Comparison of ENCODE assay signal across 26 cellular contexts in the genomic region with DNA sequence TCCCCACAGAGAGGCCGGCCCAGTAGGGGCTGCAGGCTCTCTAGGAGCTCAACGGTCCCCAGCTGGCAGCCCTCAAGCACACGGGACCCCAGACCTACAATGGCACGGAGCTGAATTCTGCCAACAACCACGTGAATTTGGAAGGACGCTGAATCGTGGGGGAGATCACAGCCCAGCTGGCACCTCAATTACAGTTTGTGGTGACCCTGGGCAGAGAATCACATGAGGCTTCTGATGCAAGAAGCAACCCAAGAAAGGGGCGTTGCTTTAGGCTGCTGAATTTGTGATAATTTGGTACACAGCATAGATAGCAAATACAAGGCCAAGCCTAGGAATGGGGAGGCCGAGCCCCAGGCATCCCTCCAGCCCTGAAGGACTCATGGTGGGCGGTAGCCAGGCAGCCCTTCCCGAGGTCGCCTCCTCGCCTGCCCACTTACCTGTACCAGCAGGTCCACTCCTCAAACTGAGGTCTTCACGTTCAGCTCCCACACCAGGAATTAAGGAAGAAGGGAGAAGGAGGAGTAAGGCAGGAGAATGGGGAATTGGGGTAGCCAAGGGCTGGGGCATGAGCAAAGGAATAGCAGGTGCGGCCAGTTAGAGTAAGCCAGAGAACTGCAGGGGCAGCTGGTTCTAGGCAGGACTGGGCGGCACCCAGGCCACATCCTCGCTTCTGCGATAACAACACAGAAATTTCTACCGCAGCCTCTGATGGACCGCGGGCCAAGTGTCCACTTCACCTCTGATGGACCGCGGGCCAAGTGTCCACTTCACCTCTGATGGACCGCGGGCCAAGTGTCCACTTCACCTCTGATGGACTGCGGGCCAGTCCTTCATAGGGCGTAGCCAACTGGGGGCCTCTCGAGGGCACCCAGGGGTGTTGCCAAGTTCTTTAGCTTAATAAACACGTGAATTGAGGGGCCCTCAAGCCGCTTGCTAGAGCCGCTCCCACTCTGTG. TPM values are rescaled to one million over a fixed set of nuclear protein-coding genes. Genes with fewer than 3 reads are reported as not detected.
DNase-seq lines count a peak whose midpoint lies in the region; ATAC-seq, FAIRE-seq and TF ChIP-seq lines count a peak whose summit lies in the region.
"Had no signal": no experiment of that assay in that cellular context is flagged by ENCODE, and none has a peak within 500 bp of the region (broad histone marks: within the 10 kb centered on the region; RNA-seq: fewer than 3 reads in every experiment).

No MANE protein-coding gene starts in this region.

- DNase-seq in HL-60 (ENCODE audit: low read depth in 1 of 2, low spot score in 1 of 2), result peak in 1 of 2 experiments; percentile 76
- DNase-seq in T-helper 17 cell, result no peak
- DNase-seq in DMS153 treated with DMSO at 0.1 percent for 48 hours (lab: John Stamatoyannopoulos, UW; ENCODE audit: unreplicated experiment), result no peak
- DNase-seq in GM12891 (ENCODE audit: insufficient read length, low spot score), result no peak
- DNase-seq in NCI-H510A treated with DMSO at 0.1 percent for 48 hours (lab: John Stamatoyannopoulos, UW), result no peak
- DNase-seq: activated CD4-positive, alpha-beta T cell treated with anti-CD3 and anti-CD28 coated beads for 48 hours; dorsolateral prefrontal cortex; foreskin keratinocyte; islet precursor cell; naive thymus-derived CD4-positive, alpha-beta T cell; NCI-H1092; NCI-H1930; NCI-H2227 treated with DMSO at 0.1 percent for 48 hours; NCI-H774; T-cell; uterus had no signal

- H3K27me3 ChIP-seq in HL-60 (ENCODE audit: insufficient read depth, poor library complexity, severe bottlenecking) (no peaks in the 10 kb centered on the region), liver (ENCODE audit: control insufficient read depth in 4 of 4, insufficient read depth in 4 of 4, low read length in 3 of 4) (no peaks in the 10 kb centered on the region), subcutaneous abdominal adipose tissue (ENCODE audit: control insufficient read depth in 5 of 5, insufficient read depth in 4 of 5, low read length in 5 of 5) (peaks cover 0 to 4% (median 0%) of the 10 kb centered on the region in 5 donors)
- H3K27me3 ChIP-seq: ascending aorta, dorsolateral prefrontal cortex, uterus had no signal

- peaks cover 9% of the 10 kb centered on the region for H3K4me1 Mint-ChIP-seq in T-helper 17 cell
- H3K4me1 Mint-ChIP-seq: activated naive CD4-positive, alpha-beta T cell treated with anti-CD3 and anti-CD28 coated beads, Interleukin-2, amount 50 U/mL, for 24 hours had no signal

- TF ChIP-seq CTCF in HL-60 (IDR thresholded peaks at IDR 0.05; ENCODE audit: insufficient read depth, low read length), result no peak
- TF ChIP-seq CTCF in liver (IDR thresholded peaks at IDR 0.05; ENCODE audit: low read depth, low read length, missing input control), result no peak

- peak overlapping the region; percentile 3 for H3K27ac Mint-ChIP-seq in T-helper 17 cell
- H3K27ac Mint-ChIP-seq: activated naive CD4-positive, alpha-beta T cell treated with anti-CD3 and anti-CD28 coated beads, Interleukin-2, amount 50 U/mL, for 24 hours; activated T-helper 1 cell treated with anti-CD3 and anti-CD28 coated beads, Interleukin-12 subunit alpha, Interleukin-12 subunit beta, Interleukin-2, Interleukin-4 antibody, amounts not matched to agents 30 ng/mL and 10 ng/mL and 1 ng/mL, durations not matched to agents 14 hours and 24 hours and 36 hours; T-cell had no signal

- TF ChIP-seq POLR2A in GM12891 (IDR thresholded peaks at IDR 0.05; ENCODE audit: low read depth, low read length), result no peak

- no peaks in the 10 kb centered on the region for H3K9me3 ChIP-seq in T-helper 17 cell (ENCODE audit: control insufficient read depth, low read length, poor library complexity, severe bottlenecking)
- no peaks in the 10 kb centered on the region for H3K9me3 ChIP-seq in liver (ENCODE audit: control insufficient read depth in 4 of 4, low read length in 3 of 4)
- H3K9me3 ChIP-seq in subcutaneous abdominal adipose tissue (ENCODE audit: control insufficient read depth in 5 of 5, low read length in 5 of 5), result peaks cover 0 to 4% (median 0%) of the 10 kb centered on the region in 5 donors
- H3K9me3 ChIP-seq: ascending aorta, uterus had no signal

- peaks cover 0 to 4% (median 2%) of the 10 kb centered on the region in 4 donors for H3K36me3 ChIP-seq in liver (ENCODE audit: control insufficient read depth in 4 of 4, insufficient read depth in 3 of 4, low read depth in 1 of 4, low read length in 3 of 4)
- H3K36me3 ChIP-seq in subcutaneous abdominal adipose tissue (ENCODE audit: control insufficient read depth in 5 of 5, insufficient read depth in 5 of 5, low read length in 5 of 5), result peaks cover 0 to 5% (median 4%) of the 10 kb centered on the region in 5 donors
- H3K36me3 ChIP-seq: ascending aorta, uterus had no signal

- H3K4me3 ChIP-seq in HL-60 (replicated peaks; ENCODE audit: insufficient read depth, low read length) (no peak overlapping the region), liver (ENCODE audit: low read depth in 1 of 3, low read length in 3 of 3) (no peak overlapping the region), subcutaneous abdominal adipose tissue (ENCODE audit: low read depth in 1 of 5, low read length in 5 of 5) (no peak overlapping the region)
- H3K4me3 ChIP-seq: ascending aorta, dorsolateral prefrontal cortex, GM12878, uterus had no signal

- H3K4me1 ChIP-seq in liver (ENCODE audit: control insufficient read depth in 4 of 4, insufficient read depth in 4 of 4, low read length in 3 of 4) (peaks cover 13 to 28% (median 18%) of the 10 kb centered on the region in 4 donors), subcutaneous abdominal adipose tissue (ENCODE audit: control insufficient read depth in 5 of 5, insufficient read depth in 5 of 5, low read length in 5 of 5) (peaks cover 17 to 53% (median 32%) of the 10 kb centered on the region in 5 donors)
- H3K4me1 ChIP-seq: foreskin keratinocyte had no signal

- no peak overlapping the region for H3K9ac ChIP-seq in liver (ENCODE audit: low read depth in 1 of 2, low read length in 2 of 2)
- peak overlapping the region in 3 of 5 donors; percentile 62 to 68 (median 64) for H3K9ac ChIP-seq in subcutaneous abdominal adipose tissue (ENCODE audit: low read length in 5 of 5)
- H3K9ac ChIP-seq: KMS-11 had no signal

- H3K27me3 Mint-ChIP-seq in T-helper 17 cell, result peaks cover 4% of the 10 kb centered on the region
- H3K27me3 Mint-ChIP-seq: activated naive CD4-positive, alpha-beta T cell treated with anti-CD3 and anti-CD28 coated beads, Interleukin-2, amount 50 U/mL, for 24 hours; naive thymus-derived CD4-positive, alpha-beta T cell; T-cell had no signal

- FAIRE-seq in GM12891 (lab: Jason Lieb, UNC), result no peak
- FAIRE-seq: GM12878 had no signal

- no peak for ATAC-seq in T-helper 17 cell
- ATAC-seq: foreskin keratinocyte; GM12878; naive thymus-derived CD4-positive, alpha-beta T cell; T-cell had no signal

- WGBS in liver, result 67% methylated on average over 31 of the region's 31 CpGs

- H3K36me3 Mint-ChIP-seq in T-helper 17 cell (ENCODE audit: low read depth), result no peaks in the 10 kb centered on the region
- H3K36me3 Mint-ChIP-seq: naive thymus-derived CD4-positive, alpha-beta T cell had no signal

- no peak for TF ChIP-seq RAD21 in liver (IDR thresholded peaks at IDR 0.05)

- H3K27ac ChIP-seq in HL-60 (replicated peaks) (peak overlapping the region; percentile 56), liver (ENCODE audit: low read depth in 1 of 2, low read length in 2 of 2) (peak overlapping the region; percentile 69 to 72), subcutaneous abdominal adipose tissue (ENCODE audit: low read depth, low read length) (peak overlapping the region; percentile 97)
- H3K27ac ChIP-seq: dorsolateral prefrontal cortex, epithelial cell of prostate, foreskin keratinocyte, KMS-11, uterus had no signal

- no peak overlapping the region for H3K4me3 Mint-ChIP-seq in T-helper 17 cell
- H3K4me3 Mint-ChIP-seq: activated naive CD4-positive, alpha-beta T cell treated with anti-CD3 and anti-CD28 coated beads, Interleukin-2, amount 50 U/mL, for 24 hours; activated T-helper 1 cell treated with anti-CD3 and anti-CD28 coated beads, Interleukin-12 subunit alpha, Interleukin-12 subunit beta, Interleukin-2, Interleukin-4 antibody, amounts not matched to agents 30 ng/mL and 10 ng/mL and 1 ng/mL, durations not matched to agents 14 hours and 24 hours and 36 hours; CD4-positive, alpha-beta memory T cell; naive thymus-derived CD4-positive, alpha-beta T cell; T-cell had no signal

TF ChIP-seq in liver, 16 proteins besides CTCF, POLR2A, EP300 and RAD21:
- TF ChIP-seq HNF4A (conservative IDR thresholded peaks at IDR 0.05) (peak; percentile 48 to 64), FOXA1 (IDR thresholded peaks at IDR 0.05) (no peak)

TF ChIP-seq in GM12891, 5 proteins besides CTCF, POLR2A, EP300 and RAD21:
- no peak for TF ChIP-seq TAF1 (IDR thresholded peaks at IDR 0.05; ENCODE audit: low read depth, low read length)
- no peak for TF ChIP-seq POLR2AphosphoS5 (IDR thresholded peaks at IDR 0.05; ENCODE audit: low read depth, low read length)
- TF ChIP-seq POU2F2 (IDR thresholded peaks at IDR 0.05; ENCODE audit: low read depth, low read length), result no peak
- TF ChIP-seq SPI1 (IDR thresholded peaks at IDR 0.05; ENCODE audit: low read depth, low read length), result no peak
- TF ChIP-seq PAX5 (IDR thresholded peaks at IDR 0.05; ENCODE audit: insufficient read depth, low read length, severe bottlenecking), result no peak
TF ChIP-seq in GM12891: peak in this region for 0.

RNA-seq across cellular contexts. Expression of a gene that starts 23.4 kb away (rescaled TPM):
- total RNA-seq in T-helper 17 cell (not detected), liver (1 to 10 TPM; 1.0 to 1.2 TPM)
- polyA plus RNA-seq in liver, result 1 to 10 TPM in 1 of 2 donors, under 1 TPM in 1; 0.36 to 1.1 TPM
- 0.06 TPM for polyA plus RNA-seq in GM12891 (2012; ENCODE audit: low read depth, missing spikeins)
- total RNA-seq: activated T-helper 1 cell treated with anti-CD3 and anti-CD28 coated beads, Interleukin-12 subunit alpha, Interleukin-12 subunit beta, Interleukin-2, Interleukin-4 antibody, amounts not matched to agents 30 ng/mL and 10 ng/mL and 1 ng/mL, durations not matched to agents 14 hours and 24 hours and 36 hours; CD4-positive, alpha-beta memory T cell; foreskin keratinocyte; HT-29; naive thymus-derived CD4-positive, alpha-beta T cell had no signal
- polyA plus RNA-seq: CD4-positive, alpha-beta memory T cell; foreskin keratinocyte; naive thymus-derived CD4-positive, alpha-beta T cell had no signal

RNA-seq across cellular contexts. Expression of a gene that starts 47.1 kb away (rescaled TPM):
- total RNA-seq in T-helper 17 cell (100 to 1,000 TPM; 134 TPM), liver (10 to 100 TPM; 28.8 to 34.6 TPM)
- polyA plus RNA-seq in liver, result 10 to 100 TPM in 1 of 2 donors, 1 to 10 TPM in 1; 6.5 to 22.8 TPM
- polyA plus RNA-seq in GM12891 (2012; ENCODE audit: low read depth, missing spikeins), result 18.5 TPM

Comparison
In these comparisons a context has a peak if more than half of its experiments do, and no peak if none do; other contexts are left out.
1. H3K9ac ChIP-seq: peak in subcutaneous abdominal adipose tissue (3 of 5); none in liver (0 of 2).
2. Peak in every context shown above with its lines, with median percentiles within 50 percentile points of each other: H3K27ac ChIP-seq.